Comparison of ENCODE assay signal across 8 cellular contexts in genomic region chr5:117131048-117131679, GRCh38.
DNase-seq lines count a peak whose midpoint lies in the region; ATAC-seq and TF ChIP-seq lines count a peak whose summit lies in the region.

No MANE protein-coding gene starts in this region.

- in situ Hi-C loops in mammary epithelial cell (cut with MboI; ENCODE audit: low sequenced_read_pairs in 2 of 2) = no loop called here

- H3K27ac Mint-ChIP-seq in endothelial cell (ENCODE audit: unreplicated experiment) = no peak overlapping the region

- H3K4me2 ChIP-seq in mammary epithelial cell (ENCODE audit: insufficient read depth, low read depth, low read length) = peak overlapping the region; percentile 52

- H3K4me3 ChIP-seq in mammary epithelial cell (replicated peaks in 1 of 3; ENCODE audit: insufficient read depth in 1 of 3, low read depth in 2 of 3, low read length in 3 of 3) = no peak overlapping the region
- no peak overlapping the region for H3K4me3 ChIP-seq in right atrium auricular region

- H3K4me1 ChIP-seq in mammary epithelial cell (ENCODE audit: insufficient read depth, low read length) = peaks cover 3% of the 10 kb centered on the region
- H3K4me1 ChIP-seq in right atrium auricular region = no peaks in the 10 kb centered on the region

- no peaks in the 10 kb centered on the region for H3K36me3 ChIP-seq in mammary epithelial cell (ENCODE audit: insufficient read depth, low read length)
- no peaks in the 10 kb centered on the region for H3K36me3 ChIP-seq in right atrium auricular region

- DNase-seq in mammary epithelial cell (peak; percentile 61), GDM1 (lab: John Stamatoyannopoulos, UW) (no peak), NCI-H187 treated with DMSO at 0.1 percent for 48 hours (lab: John Stamatoyannopoulos, UW) (no peak), right atrium auricular region (ENCODE audit: low spot score) (no peak), endothelial cell (ENCODE audit: low spot score) (no peak)

- H3K9ac ChIP-seq in mammary epithelial cell (ENCODE audit: insufficient read depth, low read length) = no peak overlapping the region

- no peaks in the 10 kb centered on the region for H4K20me1 ChIP-seq in mammary epithelial cell (ENCODE audit: insufficient read depth, low read length)

- BruUV-seq in mammary epithelial cell (replicated peaks; lab: Mats Ljungman, UMichigan) = no TSS peak

- ATAC-seq in GM18505 (IDR thresholded peaks at IDR 0.05; ENCODE audit: unreplicated experiment) (peak; percentile 91), GM21515 (IDR thresholded peaks at IDR 0.05; ENCODE audit: unreplicated experiment) (peak; percentile 95), HG03135 (IDR thresholded peaks at IDR 0.05; ENCODE audit: unreplicated experiment) (peak; percentile 82)

- H3K9me3 ChIP-seq in mammary epithelial cell (replicated peaks; ENCODE audit: insufficient read depth, low read length) (no peaks in the 10 kb centered on the region), right atrium auricular region (peaks cover 0 to 4% of the 10 kb centered on the region in 2 donors)

- TF ChIP-seq CTCF in mammary epithelial cell (conservative IDR thresholded peaks at IDR 0.05 in 1 of 2, IDR thresholded peaks at IDR 0.05 in 1 of 2; ENCODE audit: extremely low read depth in 1 of 2, insufficient read depth in 1 of 2, low read depth in 1 of 2, low read length in 2 of 2) (no peak), right atrium auricular region (IDR thresholded peaks at IDR 0.05) (no peak), endothelial cell (IDR thresholded peaks at IDR 0.05; ENCODE audit: unreplicated experiment) (no peak)

- intact Hi-C loops in mammary epithelial cell (cut with micrococcal nuclease) = no loop called here

- WGBS in mammary epithelial cell (ENCODE audit: low coverage, missing lambda C conversion rate) = 19% methylated on average over 3 of the region's 3 CpGs

- dilution Hi-C loops in mammary epithelial cell (cut with HindIII; ENCODE audit: low sequenced_read_pairs) = no loop called here

- CTCF ChIA-PET in mammary epithelial cell (lab: Charles Lee; ENCODE audit: low non-redundant PET) = no interaction called here

- no peak overlapping the region for H3K4me3 Mint-ChIP-seq in endothelial cell (ENCODE audit: unreplicated experiment)

- H3K36me3 Mint-ChIP-seq in endothelial cell (ENCODE audit: low read depth, unreplicated experiment) = no peaks in the 10 kb centered on the region

- H3K27me3 Mint-ChIP-seq in endothelial cell (ENCODE audit: unreplicated experiment) = no peaks in the 10 kb centered on the region

- H3K27ac ChIP-seq in mammary epithelial cell (ENCODE audit: insufficient read depth, low read depth, low read length) = no peak overlapping the region
- no peak overlapping the region for H3K27ac ChIP-seq in right atrium auricular region

- TF ChIP-seq POLR2A in GM18505 (IDR thresholded peaks at IDR 0.05; ENCODE audit: borderline replicate concordance, extremely low read depth, insufficient read depth, insufficient read length) = no peak

- H3K27me3 ChIP-seq in mammary epithelial cell (ENCODE audit: insufficient read depth, low read length) (no peaks in the 10 kb centered on the region), right atrium auricular region (no peaks in the 10 kb centered on the region)

- H3K9me3 Mint-ChIP-seq in endothelial cell (ENCODE audit: unreplicated experiment) = no peaks in the 10 kb centered on the region

- H3K4me1 Mint-ChIP-seq in endothelial cell (ENCODE audit: unreplicated experiment) = no peaks in the 10 kb centered on the region

- H2AFZ ChIP-seq in mammary epithelial cell (ENCODE audit: low read depth, low read length) = peak overlapping the region; percentile 8

- H3K79me2 ChIP-seq in mammary epithelial cell (ENCODE audit: insufficient read depth, low read length) = no peaks in the 10 kb centered on the region
